10 cellular contexts compared by ENCODE assay signal in genomic region chr1:32813941-32814739, GRCh38. TPM values are rescaled to one million over a fixed set of nuclear protein-coding genes. Genes with fewer than 3 reads are reported as not detected.
DNase-seq lines count a peak whose midpoint lies in the region; ATAC-seq and TF ChIP-seq lines count a peak whose summit lies in the region.
"Had no signal": no experiment of that assay in that cellular context is flagged by ENCODE, and none has a peak within 500 bp of the region (broad histone marks: within the 10 kb centered on the region; RNA-seq: fewer than 3 reads in every experiment).

No MANE protein-coding gene starts in this region.

- TF ChIP-seq CTCF in endothelial cell (IDR thresholded peaks at IDR 0.05; ENCODE audit: unreplicated experiment) (no peak), gastrocnemius medialis (IDR thresholded peaks at IDR 0.05 in 4 of 5, conservative IDR thresholded peaks at IDR 0.05 in 1 of 5) (peak in 1 of 5 experiments; percentile 11), spleen (IDR thresholded peaks at IDR 0.05 in 8 of 11, conservative IDR thresholded peaks at IDR 0.05 in 3 of 11) (no peak), thyroid gland (IDR thresholded peaks at IDR 0.05) (no peak)

- WGBS in spleen, 5 donors: 82 to 94% (median 88%) methylated on average over 11 of the region's 11 CpGs
- 90 to 94% methylated on average over 11 of the region's 11 CpGs for WGBS in thyroid gland, 2 donors

- H3K9me3 ChIP-seq in gastrocnemius medialis (no peaks in the 10 kb centered on the region), spleen (no peaks in the 10 kb centered on the region), thyroid gland (no peaks in the 10 kb centered on the region)
- H3K9me3 ChIP-seq: HAP-1 had no signal

- peak overlapping the region; percentile 14 for H3K4me3 Mint-ChIP-seq in activated CD4-positive, alpha-beta T cell treated with anti-CD3 and anti-CD28 coated beads, Interleukin-2, amount 10 ng/mL, durations not matched to agents 7 days and 5 days
- peak overlapping the region; percentile 28 for H3K4me3 Mint-ChIP-seq in endothelial cell (ENCODE audit: unreplicated experiment)

- peaks cover 71% of the 10 kb centered on the region for H3K36me3 Mint-ChIP-seq in activated CD4-positive, alpha-beta T cell treated with anti-CD3 and anti-CD28 coated beads, Interleukin-2, amount 10 ng/mL, durations not matched to agents 7 days and 5 days (ENCODE audit: low read depth)
- peaks cover 26% of the 10 kb centered on the region for H3K36me3 Mint-ChIP-seq in endothelial cell (ENCODE audit: low read depth, unreplicated experiment)

- CTCF ChIA-PET in activated CD4-positive, alpha-beta T cell treated with anti-CD3 and anti-CD28 coated beads, Interleukin-2, amount 10 ng/mL, durations not matched to agents 7 days and 5 days (lab: Charles Lee): interaction anchor here (1.0 kb wide), 1 partner anchor 313 kb away, joined by 5 read pairs; no protein-coding TSS in a partner anchor

- H3K4me1 ChIP-seq in gastrocnemius medialis (peaks cover 40 to 42% of the 10 kb centered on the region in 2 donors), spleen (peaks cover 24 to 73% (median 45%) of the 10 kb centered on the region in 6 donors), thyroid gland (peaks cover 23 to 28% of the 10 kb centered on the region in 2 donors)

- no peaks in the 10 kb centered on the region for H3K27me3 Mint-ChIP-seq in activated CD4-positive, alpha-beta T cell treated with anti-CD3 and anti-CD28 coated beads, Interleukin-2, amount 10 ng/mL, durations not matched to agents 7 days and 5 days
- no peaks in the 10 kb centered on the region for H3K27me3 Mint-ChIP-seq in endothelial cell (ENCODE audit: unreplicated experiment)

- no peak for DNase-seq in activated CD4-positive, alpha-beta T cell treated with anti-CD3 and anti-CD28 coated beads, Interleukin-2, amount 10 ng/mL, durations not matched to agents 7 days and 5 days
- DNase-seq in activated CD4-positive, alpha-beta T cell treated with anti-CD3 and anti-CD28 coated beads for 4 hours: no peak
- DNase-seq in RKO (ENCODE audit: low spot score) (peak; percentile 86), endothelial cell (ENCODE audit: low spot score) (no peak), gastrocnemius medialis (peak in 1 of 2 donors; percentile 22), spleen (no peak), thyroid gland (no peak)

- no peak for TF ChIP-seq POLR2A in gastrocnemius medialis (IDR thresholded peaks at IDR 0.05)
- TF ChIP-seq POLR2A in spleen (IDR thresholded peaks at IDR 0.05): no peak
- no peak for TF ChIP-seq POLR2A in thyroid gland (IDR thresholded peaks at IDR 0.05)

- POLR2A ChIA-PET in activated CD4-positive, alpha-beta T cell treated with anti-CD3 and anti-CD28 coated beads, Interleukin-2, amount 10 ng/mL, durations not matched to agents 7 days and 5 days (lab: Charles Lee): no interaction called here

- intact Hi-C loops in gastrocnemius medialis (cut with DNase I; ENCODE audit: low total_unique reads): no loop called here
- intact Hi-C loops in spleen (cut with DNase I; ENCODE audit: low total_unique reads): no loop called here
- intact Hi-C loops in thyroid gland (cut with DNase I): no loop called here

- no peak overlapping the region for H3K4me3 ChIP-seq in gastrocnemius medialis
- H3K4me3 ChIP-seq in spleen: no peak overlapping the region
- H3K4me3 ChIP-seq in thyroid gland (replicated peaks in 1 of 3): no peak overlapping the region

- no peaks in the 10 kb centered on the region for H3K9me3 Mint-ChIP-seq in activated CD4-positive, alpha-beta T cell treated with anti-CD3 and anti-CD28 coated beads, Interleukin-2, amount 10 ng/mL, durations not matched to agents 7 days and 5 days
- H3K9me3 Mint-ChIP-seq in endothelial cell (ENCODE audit: unreplicated experiment): no peaks in the 10 kb centered on the region

- ATAC-seq in gastrocnemius medialis (no peak), HG03135 (IDR thresholded peaks at IDR 0.05; ENCODE audit: unreplicated experiment) (no peak)

- H3K36me3 ChIP-seq in gastrocnemius medialis (peaks cover 0 to 17% of the 10 kb centered on the region in 2 donors), spleen (peaks cover 0 to 36% (median 17%) of the 10 kb centered on the region in 6 donors), thyroid gland (peaks cover 0 to 15% of the 10 kb centered on the region in 2 donors)

- H3K27ac ChIP-seq in gastrocnemius medialis (peak overlapping the region; percentile 3 to 97 (median 52)), spleen (no peak overlapping the region), thyroid gland (no peak overlapping the region)

- peaks cover 60% of the 10 kb centered on the region for H3K4me1 Mint-ChIP-seq in activated CD4-positive, alpha-beta T cell treated with anti-CD3 and anti-CD28 coated beads, Interleukin-2, amount 10 ng/mL, durations not matched to agents 7 days and 5 days
- H3K4me1 Mint-ChIP-seq in endothelial cell (ENCODE audit: unreplicated experiment): peaks cover 27% of the 10 kb centered on the region

- in situ Hi-C loops in gastrocnemius medialis (cut with MboI; ENCODE audit: low sequenced_read_pairs in 4 of 4): no loop called here

- no peak overlapping the region for H3K27ac Mint-ChIP-seq in activated CD4-positive, alpha-beta T cell treated with anti-CD3 and anti-CD28 coated beads, Interleukin-2, amount 10 ng/mL, durations not matched to agents 7 days and 5 days
- H3K27ac Mint-ChIP-seq in endothelial cell (ENCODE audit: unreplicated experiment): no peak overlapping the region

- H3K27me3 ChIP-seq in gastrocnemius medialis (no peaks in the 10 kb centered on the region), spleen (replicated peaks in 1 of 7) (no peaks in the 10 kb centered on the region), thyroid gland (no peaks in the 10 kb centered on the region)

RNA-seq across cellular contexts. Expression of gene YARS1, which starts 3.0 kb away (rescaled TPM):
- 100 to 1,000 TPM; 167 to 196 TPM for total RNA-seq in activated CD4-positive, alpha-beta T cell treated with anti-CD3 and anti-CD28 coated beads, Interleukin-2, amount 10 ng/mL, durations not matched to agents 7 days and 5 days
- 73.2 TPM for total RNA-seq in endothelial cell (ENCODE audit: unreplicated experiment)
- total RNA-seq in gastrocnemius medialis: 10 to 100 TPM; 37.8 to 59.4 (median 55.9) TPM
- 100 to 1,000 TPM in 1 of 7 donors, 10 to 100 TPM in 6; 46.5 to 112 (median 60.2) TPM for total RNA-seq in spleen
- 10 to 100 TPM; 25.7 to 28.7 (median 27.8) TPM for polyA plus RNA-seq in spleen
- total RNA-seq in thyroid gland: 10 to 100 TPM; 42.8 to 76.0 (median 50.3) TPM

RNA-seq across cellular contexts. Expression of gene S100PBP, which starts 3.3 kb away (rescaled TPM):
- total RNA-seq in activated CD4-positive, alpha-beta T cell treated with anti-CD3 and anti-CD28 coated beads, Interleukin-2, amount 10 ng/mL, durations not matched to agents 7 days and 5 days: 10 to 100 TPM; 58.0 to 65.8 TPM
- total RNA-seq in endothelial cell (ENCODE audit: unreplicated experiment) (43.3 TPM), gastrocnemius medialis (10 to 100 TPM in 2 of 4 donors, 1 to 10 TPM in 2; 4.9 to 11.5 (median 9.9) TPM), spleen (10 to 100 TPM; 44.1 to 76.3 (median 56.8) TPM), thyroid gland (10 to 100 TPM; 27.3 to 41.9 (median 34.7) TPM)
- 10 to 100 TPM; 15.5 to 25.8 (median 17.4) TPM for polyA plus RNA-seq in spleen

RNA-seq across cellular contexts. Expression of gene FNDC5, which starts 56.6 kb away (rescaled TPM):
- total RNA-seq in activated CD4-positive, alpha-beta T cell treated with anti-CD3 and anti-CD28 coated beads, Interleukin-2, amount 10 ng/mL, durations not matched to agents 7 days and 5 days: not detected
- 5.5 TPM for total RNA-seq in endothelial cell (ENCODE audit: unreplicated experiment)
- total RNA-seq in gastrocnemius medialis: 100 to 1,000 TPM in 3 of 4 donors, 10 to 100 TPM in 1; 39.6 to 274 (median 114) TPM
- total RNA-seq in spleen: not detected
- polyA plus RNA-seq in spleen: under 1 TPM in 2 of 3 donors, not detected in 1; 0.30 TPM
- 1 to 10 TPM in 3 of 4 donors, under 1 TPM in 1; 0.27 to 4.0 (median 1.5) TPM for total RNA-seq in thyroid gland
- total RNA-seq: HT-29 had no signal

Comparison
In these comparisons a context has a peak if more than half of its experiments do, and no peak if none do; other contexts are left out.
1. H3K27ac ChIP-seq: peak in gastrocnemius medialis (4 of 4); none in spleen (0 of 8) and thyroid gland (0 of 3).